2 cellular contexts compared by ENCODE assay signal in genomic region chr19:23056516-23056915, GRCh38.
TF ChIP-seq lines count a peak whose summit lies in the region.

No MANE protein-coding gene starts in this region.

TF ChIP-seq in IMR-90, 13 proteins besides CTCF, POLR2A, EP300 and RAD21:
- no peak for TF ChIP-seq FOS (IDR thresholded peaks at IDR 0.05; ENCODE audit: low read depth, low read length)
- TF ChIP-seq CEBPB (IDR thresholded peaks at IDR 0.05; ENCODE audit: low read depth, low read length): peak; percentile 66
TF ChIP-seq in IMR-90: peak in this region for 1.

TF ChIP-seq in K562, 482 proteins besides CTCF, POLR2A, EP300 and RAD21:
- TF ChIP-seq CEBPB (tag; IDR thresholded peaks at IDR 0.05) (peak; percentile 35; the same call in 1 of the 2 replicates), MEF2A (IDR thresholded peaks at IDR 0.05; ENCODE audit: control insufficient read depth, low read depth, low read length) (no peak), CEBPG (CRISPR knock-in tag; IDR thresholded peaks at IDR 0.05) (no peak), CEBPG (tag; conservative IDR thresholded peaks at IDR 0.05 in 1 of 2, IDR thresholded peaks at IDR 0.05 in 1 of 2) (0 out of 4 replicates have a peak, but pooled peaks of 1 of the 2 experiments have one; percentile 13)
